ENCODE assay signal across 8 cellular contexts in genomic region chr17:7582401-7583252, GRCh38. TPM values are rescaled to one million over a fixed set of nuclear protein-coding genes. Genes with fewer than 3 reads are reported as not detected.
A peak's percentile ranks its signal among the peaks of the same experiment; 100 is the strongest.
DNase-seq lines count a peak whose midpoint lies in the region; ATAC-seq and TF ChIP-seq lines count a peak whose summit lies in the region.

No MANE protein-coding gene starts in this region.

- H3K79me1 ChIP-seq in H9 (ENCODE audit: insufficient read depth, low read depth, low read length, poor library complexity, severe bottlenecking) = no peaks in the 10 kb centered on the region

- H4K5ac ChIP-seq in H9 (ENCODE audit: insufficient read length, low read depth, low read length) = peak overlapping the region; percentile 99

- peaks cover 0 to 3% of the 10 kb centered on the region in 2 experiments; a peak in 1 of 5 replicates for H3K9me3 Mint-ChIP-seq in H9
- peaks cover 20% of the 10 kb centered on the region for H3K9me3 Mint-ChIP-seq in glutamatergic neuron (ENCODE audit: unreplicated experiment)

- ATAC-seq in GM18520 (IDR thresholded peaks at IDR 0.05; ENCODE audit: unreplicated experiment) = no peak
- ATAC-seq in HG02588 (IDR thresholded peaks at IDR 0.05; ENCODE audit: unreplicated experiment) = no peak
- ATAC-seq in HG03108 (IDR thresholded peaks at IDR 0.05; ENCODE audit: unreplicated experiment) = no peak

- no peak overlapping the region for H2AK5ac ChIP-seq in H9 (ENCODE audit: insufficient read length, low read length)

- peak overlapping the region; percentile 98 for H4K8ac ChIP-seq in H9 (replicated peaks; ENCODE audit: insufficient read length, low read depth, low read length)

- peaks cover 3% of the 10 kb centered on the region for H3K23me2 ChIP-seq in H9 (ENCODE audit: insufficient read length, low read depth, low read length, poor library complexity, severe bottlenecking)

- no peak overlapping the region for H3K56ac ChIP-seq in H9 (ENCODE audit: insufficient read length, low read depth, low read length)

- WGBS in H9 (ENCODE audit: extremely low coverage, insufficient read length, low lambda C conversion rate) = no CpG with 5 or more reads among the region's 36 CpGs

- H2BK15ac ChIP-seq in H9 (ENCODE audit: low read depth, low read length) = no peak overlapping the region

- H3K9me3 ChIP-seq in H9 (ENCODE audit: control insufficient read depth, low read depth, low read length) (no peaks in the 10 kb centered on the region), WERI-Rb-1 (ENCODE audit: severe bottlenecking) (peaks cover 5% of the 10 kb centered on the region), skeletal muscle satellite cell (replicated peaks; ENCODE audit: low read length) (no peaks in the 10 kb centered on the region)

- H2BK120ac ChIP-seq in H9 (ENCODE audit: low read depth, low read length, poor library complexity, severe bottlenecking) = no peak overlapping the region

- H3K4me3 ChIP-seq in WERI-Rb-1 (ENCODE audit: low read depth, low read length) (no peak overlapping the region), skeletal muscle satellite cell (ENCODE audit: low read length) (peak overlapping the region; percentile 89)

- H3K79me2 ChIP-seq in H9 (ENCODE audit: insufficient read depth, low read length) = no peaks in the 10 kb centered on the region; the same call in 1 of the 2 replicates

- H3K4ac ChIP-seq in H9 (ENCODE audit: low read depth, low read length) = peak overlapping the region; percentile 70

- H3K4me3 Mint-ChIP-seq in H9 (peak overlapping the region; percentile 98), glutamatergic neuron (ENCODE audit: unreplicated experiment) (peak overlapping the region; percentile 99)

- H3K27ac ChIP-seq in H9 (ENCODE audit: insufficient read length, low read depth, low read length) = peak overlapping the region; percentile 96
- peak overlapping the region; percentile 97 for H3K27ac ChIP-seq in WERI-Rb-1

- H3K4me2 ChIP-seq in H9 (ENCODE audit: insufficient read depth, insufficient read length, low read length) (peak overlapping the region; percentile 79), skeletal muscle satellite cell (ENCODE audit: low read length) (peak overlapping the region; percentile 72)

- H4K91ac ChIP-seq in H9 (ENCODE audit: insufficient read length, low read depth, low read length) = peak overlapping the region; percentile 96

- no peaks in the 10 kb centered on the region for H3K27me3 ChIP-seq in H9 (ENCODE audit: insufficient read depth, low read length)
- H3K27me3 ChIP-seq in WERI-Rb-1 (ENCODE audit: insufficient read depth, low read depth, severe bottlenecking) = no peaks in the 10 kb centered on the region
- H3K27me3 ChIP-seq in skeletal muscle satellite cell (ENCODE audit: control insufficient read depth, insufficient read depth, low read length) = no peaks in the 10 kb centered on the region

- H3K14ac ChIP-seq in H9 (ENCODE audit: insufficient read depth, low read length) = peak overlapping the region; percentile 97

- TF ChIP-seq CTCF in H9 (conservative IDR thresholded peaks at IDR 0.05) (no peak; the same call in 2 of the 3 replicates), WERI-Rb-1 (IDR thresholded peaks at IDR 0.05; ENCODE audit: low read depth, low read length) (no peak), glutamatergic neuron (IDR thresholded peaks at IDR 0.05; ENCODE audit: partially characterized antibody, unreplicated experiment) (no peak)

- H3K9ac ChIP-seq in H9 (ENCODE audit: extremely low read depth, insufficient read length, low read length) (peak overlapping the region; percentile 89), skeletal muscle satellite cell (ENCODE audit: low read depth, low read length) (peak overlapping the region; percentile 97)

- H3K36me3 ChIP-seq in WERI-Rb-1 = peaks cover 47% of the 10 kb centered on the region
- H3K36me3 ChIP-seq in skeletal muscle satellite cell (ENCODE audit: insufficient read depth, low read length) = peaks cover 24% of the 10 kb centered on the region

- no peak overlapping the region for H2AFZ ChIP-seq in H9 (ENCODE audit: low read length)

- H2BK5ac ChIP-seq in H9 (ENCODE audit: insufficient read length, low read length) = no peak overlapping the region

- no peak overlapping the region for H3K23ac ChIP-seq in H9 (ENCODE audit: insufficient read length, low read depth, low read length)

- H3K36me3 Mint-ChIP-seq in H9 (ENCODE audit: insufficient read depth in 1 of 3, low read depth in 3 of 3) (peaks cover 18 to 48% (median 39%) of the 10 kb centered on the region in 3 experiments), glutamatergic neuron (ENCODE audit: unreplicated experiment) (no peaks in the 10 kb centered on the region)

- H3K4me1 ChIP-seq in H9 (ENCODE audit: insufficient read depth, low read length) = no peaks in the 10 kb centered on the region
- H3K4me1 ChIP-seq in skeletal muscle satellite cell (ENCODE audit: control insufficient read depth, insufficient read depth, low read length) = peaks cover 62% of the 10 kb centered on the region

- H3K27ac Mint-ChIP-seq in H9 = peak overlapping the region; percentile 100; a peak in 5 of 7 replicates
- H3K27ac Mint-ChIP-seq in glutamatergic neuron (ENCODE audit: unreplicated experiment) = peak overlapping the region; percentile 100

- no peak overlapping the region for H2BK20ac ChIP-seq in H9 (ENCODE audit: low read depth, low read length, poor library complexity, severe bottlenecking)

- H2BK12ac ChIP-seq in H9 (ENCODE audit: insufficient read length, low read depth, low read length) = peak overlapping the region; percentile 58

- DNase-seq in H9 (peak; percentile 46), WERI-Rb-1 (peak; percentile 4), glutamatergic neuron (no peak)
- no peak for DNase-seq in central memory CD4-positive, alpha-beta T cell

- peak overlapping the region; percentile 88 for H3K18ac ChIP-seq in H9 (ENCODE audit: insufficient read length, low read depth, low read length)

- H3K4me1 Mint-ChIP-seq in H9 (peaks cover 37 to 54% of the 10 kb centered on the region in 2 experiments), glutamatergic neuron (ENCODE audit: low read depth, unreplicated experiment) (peaks cover 16% of the 10 kb centered on the region)

- H4K20me1 ChIP-seq in H9 (ENCODE audit: control insufficient read depth, insufficient read depth, insufficient read length) = no peaks in the 10 kb centered on the region

- H3K27me3 Mint-ChIP-seq in H9 (ENCODE audit: low read depth) (no peaks in the 10 kb centered on the region; the same call in none of the 2 replicates), glutamatergic neuron (ENCODE audit: unreplicated experiment) (peaks cover 14% of the 10 kb centered on the region)

- no peak overlapping the region for H3T11ph ChIP-seq in H9 (ENCODE audit: low read length)

RNA-seq across cellular contexts. Expression of gene MPDU1, which starts 1.0 kb away (rescaled TPM):
- total RNA-seq in H9 (2021) (73.1 and 76.1 TPM in 2 replicates), glutamatergic neuron (ENCODE audit: unreplicated experiment) (60.2 TPM)
- 124 and 175 TPM in 2 replicates for total RNA-seq in skeletal muscle satellite cell (2012; rRNA removed)

RNA-seq across cellular contexts. Expression of gene CD68, which starts 3.2 kb away (rescaled TPM):
- total RNA-seq in H9 (2021) = 0.37 and 0.42 TPM in 2 replicates
- not detected for total RNA-seq in glutamatergic neuron (ENCODE audit: unreplicated experiment)
- total RNA-seq in skeletal muscle satellite cell (2012; rRNA removed) = 17.5 and 19.2 TPM in 2 replicates

RNA-seq across cellular contexts. Expression of gene SOX15, which starts 7.3 kb away (rescaled TPM):
- total RNA-seq in H9 (2021) = 7.7 TPM in 2 replicates
- total RNA-seq in glutamatergic neuron (ENCODE audit: unreplicated experiment) = 1.7 TPM
- 0.51 TPM in 1 of 2 replicates, not detected in the other for total RNA-seq in skeletal muscle satellite cell (2012; rRNA removed)

RNA-seq across cellular contexts. Expression of gene SENP3, which starts 20.9 kb away (rescaled TPM):
- total RNA-seq in H9 (2021) (80.6 and 83.1 TPM in 2 replicates), glutamatergic neuron (ENCODE audit: unreplicated experiment) (66.4 TPM)
- total RNA-seq in skeletal muscle satellite cell (2012; rRNA removed) = 73.3 and 90.0 TPM in 2 replicates

RNA-seq across cellular contexts. Expression of gene TNFSF13, which starts 24.1 kb away (rescaled TPM):
- 0.94 and 1.4 TPM in 2 replicates for total RNA-seq in H9 (2021)
- not detected for total RNA-seq in glutamatergic neuron (ENCODE audit: unreplicated experiment)
- 0.51 and 0.66 TPM in 2 replicates for total RNA-seq in skeletal muscle satellite cell (2012; rRNA removed)

Comparison
In these comparisons a context has a peak if more than half of its experiments do, and no peak if none do; other contexts are left out.
1. DNase-seq: peak in H9 (single experiment) and WERI-Rb-1 (single experiment); none in glutamatergic neuron (single experiment) and central memory CD4-positive, alpha-beta T cell (single experiment).